24 cellular contexts compared by ENCODE assay signal in genomic region chr15:41987925-41988275, GRCh38. TPM values are rescaled to one million over a fixed set of nuclear protein-coding genes. Genes with fewer than 3 reads are reported as not detected.
A peak's percentile ranks its signal among the peaks of the same experiment; 100 is the strongest.
DNase-seq lines count a peak whose midpoint lies in the region; ATAC-seq lines count a peak whose summit lies in the region.
"Had no signal": no experiment of that assay in that cellular context is flagged by ENCODE, and none has a peak within 500 bp of the region (broad histone marks: within the 10 kb centered on the region; RNA-seq: fewer than 3 reads in every experiment).

No MANE protein-coding gene starts in this region.

- no peaks in the 10 kb centered on the region for H3K4me1 Mint-ChIP-seq in activated naive CD4-positive, alpha-beta T cell treated with anti-CD3 and anti-CD28 coated beads, Interleukin-2, amount 10 ng/mL, durations not matched to agents 7 days and 5 days
- H3K4me1 Mint-ChIP-seq: CD8-positive, alpha-beta memory T cell had no signal

- peaks cover 20% of the 10 kb centered on the region for H3K27me3 Mint-ChIP-seq in activated naive CD4-positive, alpha-beta T cell treated with anti-CD3 and anti-CD28 coated beads, Interleukin-2, amount 10 ng/mL, durations not matched to agents 7 days and 5 days
- H3K27me3 Mint-ChIP-seq: CD4-positive, alpha-beta T cell; CD8-positive, alpha-beta memory T cell had no signal

- no peak overlapping the region for H3K27ac Mint-ChIP-seq in activated naive CD4-positive, alpha-beta T cell treated with anti-CD3 and anti-CD28 coated beads, Interleukin-2, amount 10 ng/mL, durations not matched to agents 7 days and 5 days
- H3K27ac Mint-ChIP-seq: CD4-positive, alpha-beta T cell had no signal

- no peaks in the 10 kb centered on the region for H3K36me3 Mint-ChIP-seq in activated naive CD4-positive, alpha-beta T cell treated with anti-CD3 and anti-CD28 coated beads, Interleukin-2, amount 10 ng/mL, durations not matched to agents 7 days and 5 days
- H3K36me3 Mint-ChIP-seq: CD14-positive monocyte; CD8-positive, alpha-beta memory T cell had no signal

- CTCF ChIA-PET in activated naive CD4-positive, alpha-beta T cell treated with anti-CD3 and anti-CD28 coated beads, Interleukin-2, amount 10 ng/mL, durations not matched to agents 7 days and 5 days (lab: Charles Lee): interaction anchor here (1.0 to 8.8 kb wide), 8 partner anchors 9 to 150 kb away, joined by 3 to 106 read pairs (median 12); no protein-coding TSS in a partner anchor

- intact Hi-C loops in posterior vena cava (cut with DNase I): no loop called here

- no peak for ATAC-seq in GM21737 (IDR thresholded peaks at IDR 0.05; ENCODE audit: unreplicated experiment)
- ATAC-seq: A549, GM12878 had no signal

- DNase-seq in activated naive CD4-positive, alpha-beta T cell treated with anti-CD3 and anti-CD28 coated beads, Interleukin-2, amount 10 ng/mL, durations not matched to agents 7 days and 5 days: peak; percentile 2
- no peak for DNase-seq in activated naive CD4-positive, alpha-beta T cell treated with Interleukin-2 at 50 U/mL for 16 hours
- DNase-seq in islet precursor cell: peak; percentile 38
- DNase-seq in posterior vena cava (ENCODE audit: low spot score): peak; percentile 57
- DNase-seq in NCI-H1417 (lab: John Stamatoyannopoulos, UW): no peak
- DNase-seq in activated T-cell treated with anti-CD3 and anti-CD28 coated beads for 4 hours: no peak
- DNase-seq: 8988T; ACHN; AML-193; BE2C; CD4-positive, alpha-beta T cell; CD8-positive, alpha-beta memory T cell; DMS 273 treated with DMSO at 0.1 percent for 48 hours; DMS79; EL; GDM1; GM23248; H7; HCEC 1CT had no signal

- no peaks in the 10 kb centered on the region for H3K9me3 Mint-ChIP-seq in activated naive CD4-positive, alpha-beta T cell treated with anti-CD3 and anti-CD28 coated beads, Interleukin-2, amount 10 ng/mL, durations not matched to agents 7 days and 5 days
- H3K9me3 Mint-ChIP-seq: CD14-positive monocyte; CD4-positive, alpha-beta T cell; CD8-positive, alpha-beta memory T cell had no signal

- no peak overlapping the region for H3K4me3 Mint-ChIP-seq in activated naive CD4-positive, alpha-beta T cell treated with anti-CD3 and anti-CD28 coated beads, Interleukin-2, amount 10 ng/mL, durations not matched to agents 7 days and 5 days
- H3K4me3 Mint-ChIP-seq: CD14-positive monocyte; CD4-positive, alpha-beta T cell; CD8-positive, alpha-beta memory T cell had no signal

RNA-seq across cellular contexts. Expression of gene EHD4, which starts 15.5 kb away (rescaled TPM):
- total RNA-seq in posterior vena cava: 10 to 100 TPM; 21.3 to 22.5 TPM

RNA-seq across cellular contexts. Expression of gene PLA2G4E, which starts 32.9 kb away (rescaled TPM):
- total RNA-seq in posterior vena cava: not detected
- total RNA-seq: CD4-positive, alpha-beta T cell; CD8-positive, alpha-beta memory T cell; GM23248; H1; H7 had no signal

Comparison
In these comparisons a context has a peak if more than half of its experiments do, and no peak if none do; other contexts are left out.
1. DNase-seq: peak in activated naive CD4-positive, alpha-beta T cell treated with anti-CD3 and anti-CD28 coated beads, Interleukin-2, amount 10 ng/mL, durations not matched to agents 7 days and 5 days (single experiment), islet precursor cell (single experiment) and posterior vena cava (single experiment); none in activated naive CD4-positive, alpha-beta T cell treated with Interleukin-2 at 50 U/mL for 16 hours (single experiment), NCI-H1417 (0 of 3) and activated T-cell treated with anti-CD3 and anti-CD28 coated beads for 4 hours (single experiment).